Comparison of ENCODE assay signal across 3 cellular contexts in genomic region chr6:121449331-121449730, GRCh38.
A peak's percentile ranks its signal among the peaks of the same experiment; 100 is the strongest.
TF ChIP-seq lines count a peak whose summit lies in the region.

No MANE protein-coding gene starts in this region.

TF ChIP-seq in GM23338, 12 proteins besides CTCF, POLR2A, EP300 and RAD21 (continued from another document and continues in another):
- TF ChIP-seq POLR2AphosphoS5 (IDR thresholded peaks at IDR 0.05; ENCODE audit: low read depth): no peak
- no peak for TF ChIP-seq ZNF462 (CRISPR knock-in tag; IDR thresholded peaks at IDR 0.05)

TF ChIP-seq in K562, 482 proteins besides CTCF, POLR2A, EP300 and RAD21 (continued from another document):
- TF ChIP-seq ZFP30 (CRISPR knock-in tag; IDR thresholded peaks at IDR 0.05; ENCODE audit: borderline replicate concordance): no peak
- peak; percentile 73 for TF ChIP-seq MAFK (IDR thresholded peaks at IDR 0.05; ENCODE audit: low read length)
- no peak for TF ChIP-seq NCOR1 (IDR thresholded peaks at IDR 0.05)
- TF ChIP-seq EWSR1 (IDR thresholded peaks at IDR 0.05; ENCODE audit: borderline replicate concordance, low read depth, partially characterized antibody): no peak
- no peak for TF ChIP-seq ZKSCAN1 (IDR thresholded peaks at IDR 0.05; ENCODE audit: low read depth, low read length)
- TF ChIP-seq YY1 (IDR thresholded peaks at IDR 0.05; ENCODE audit: borderline replicate concordance in 1 of 3, control insufficient read depth in 1 of 3, extremely low read depth in 1 of 3, insufficient read depth in 3 of 3, insufficient read length in 1 of 3, insufficient replicate concordance in 2 of 3, low read depth in 1 of 3, low read length in 2 of 3): no peak
- TF ChIP-seq KLF10 (CRISPR knock-in tag; IDR thresholded peaks at IDR 0.05): no peak
- TF ChIP-seq GATAD2B (IDR thresholded peaks at IDR 0.05; ENCODE audit: borderline replicate concordance): no peak
- TF ChIP-seq E2F6 (IDR thresholded peaks at IDR 0.05; ENCODE audit: borderline replicate concordance in 1 of 2, extremely low read depth in 1 of 2, insufficient read depth in 1 of 2, insufficient read length in 1 of 2, low read depth in 1 of 2, low read length in 1 of 2, poor library complexity in 1 of 2, severe bottlenecking in 1 of 2): no peak
- TF ChIP-seq RFX5 (IDR thresholded peaks at IDR 0.05; ENCODE audit: low read depth, low read length): no peak
- peak; percentile 62 for TF ChIP-seq MAFF (IDR thresholded peaks at IDR 0.05; ENCODE audit: low read length)
- no peak for TF ChIP-seq KLF13 (tag; IDR thresholded peaks at IDR 0.05; ENCODE audit: borderline replicate concordance, low read depth)
- no peak for TF ChIP-seq ILF3 (IDR thresholded peaks at IDR 0.05; ENCODE audit: borderline replicate concordance)
- no peak for TF ChIP-seq CAMTA2 (CRISPR knock-in tag; conservative IDR thresholded peaks at IDR 0.05)
- no peak for TF ChIP-seq NKRF (IDR thresholded peaks at IDR 0.05; ENCODE audit: borderline replicate concordance)
- TF ChIP-seq ZNF316 (IDR thresholded peaks at IDR 0.05): peak; percentile 77
- no peak for TF ChIP-seq CBFA2T3 (IDR thresholded peaks at IDR 0.05)
- peak; percentile 53 for TF ChIP-seq C11orf30 (IDR thresholded peaks at IDR 0.05; ENCODE audit: low read depth)

TF ChIP-seq in GM12891, 5 proteins besides CTCF, POLR2A, EP300 and RAD21:
- TF ChIP-seq POU2F2 (IDR thresholded peaks at IDR 0.05; ENCODE audit: low read depth, low read length): no peak
- TF ChIP-seq TAF1 (IDR thresholded peaks at IDR 0.05; ENCODE audit: low read depth, low read length): no peak
- no peak for TF ChIP-seq POLR2AphosphoS5 (IDR thresholded peaks at IDR 0.05; ENCODE audit: low read depth, low read length)
- TF ChIP-seq SPI1 (IDR thresholded peaks at IDR 0.05; ENCODE audit: low read depth, low read length): no peak
- TF ChIP-seq PAX5 (IDR thresholded peaks at IDR 0.05; ENCODE audit: insufficient read depth, low read length, severe bottlenecking): no peak
